In genomic region chr17:41511716-41512115, GRCh38 we compare ENCODE assay signal across 1 cellular context.
TF ChIP-seq lines count a peak whose summit lies in the region.

No MANE protein-coding gene starts in this region.

TF ChIP-seq in IMR-90, 13 proteins besides CTCF, POLR2A, EP300 and RAD21:
- TF ChIP-seq, protein P1, sequence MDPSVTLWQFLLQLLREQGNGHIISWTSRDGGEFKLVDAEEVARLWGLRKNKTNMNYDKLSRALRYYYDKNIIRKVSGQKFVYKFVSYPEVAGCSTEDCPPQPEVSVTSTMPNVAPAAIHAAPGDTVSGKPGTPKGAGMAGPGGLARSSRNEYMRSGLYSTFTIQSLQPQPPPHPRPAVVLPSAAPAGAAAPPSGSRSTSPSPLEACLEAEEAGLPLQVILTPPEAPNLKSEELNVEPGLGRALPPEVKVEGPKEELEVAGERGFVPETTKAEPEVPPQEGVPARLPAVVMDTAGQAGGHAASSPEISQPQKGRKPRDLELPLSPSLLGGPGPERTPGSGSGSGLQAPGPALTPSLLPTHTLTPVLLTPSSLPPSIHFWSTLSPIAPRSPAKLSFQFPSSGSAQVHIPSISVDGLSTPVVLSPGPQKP (IDR thresholded peaks at IDR 0.05; ENCODE audit: borderline replicate concordance, low read depth, low read length), result no peak
- TF ChIP-seq SMC3 (IDR thresholded peaks at IDR 0.05; ENCODE audit: low read depth, low read length), result no peak
- TF ChIP-seq NFE2L2 (IDR thresholded peaks at IDR 0.05; ENCODE audit: low read depth, low read length), result no peak
- no peak for TF ChIP-seq RCOR1 (IDR thresholded peaks at IDR 0.05; ENCODE audit: insufficient replicate concordance, low read length)
- TF ChIP-seq CEBPB (IDR thresholded peaks at IDR 0.05; ENCODE audit: low read depth, low read length), result no peak
- no peak for TF ChIP-seq FOS (IDR thresholded peaks at IDR 0.05; ENCODE audit: low read depth, low read length)
- no peak for TF ChIP-seq RFX5 (IDR thresholded peaks at IDR 0.05; ENCODE audit: low read depth, low read length)
- TF ChIP-seq USF2 (IDR thresholded peaks at IDR 0.05; ENCODE audit: low read depth, low read length), result no peak
- TF ChIP-seq MXI1 (IDR thresholded peaks at IDR 0.05; ENCODE audit: borderline replicate concordance, low read depth, low read length), result no peak
TF ChIP-seq in IMR-90: peak in this region for 0.
